ENCODE assay signal across 16 cellular contexts in genomic region chr14:93078830-93079229, GRCh38. TPM values are rescaled to one million over a fixed set of nuclear protein-coding genes. Genes with fewer than 3 reads are reported as not detected.
DNase-seq lines count a peak whose midpoint lies in the region; ATAC-seq and TF ChIP-seq lines count a peak whose summit lies in the region.
"Had no signal": no experiment of that assay in that cellular context is flagged by ENCODE, and none has a peak within 500 bp of the region (broad histone marks: within the 10 kb centered on the region; RNA-seq: fewer than 3 reads in every experiment).

No MANE protein-coding gene starts in this region.

- DNase-seq in GM04503 (ENCODE audit: low read depth) (peak; percentile 88), body of pancreas (no peak), left kidney (ENCODE audit: low read depth, low spot score) (peak; percentile 33), tibial nerve (ENCODE audit: low spot score in 2 of 2) (peak in 1 of 2 donors; percentile 21), SIG-M5 treated with dmso at 0.1 percent for 504 hours (lab: John Stamatoyannopoulos, UW; ENCODE audit: unreplicated experiment) (no peak)
- DNase-seq in activated naive CD4-positive, alpha-beta T cell treated with anti-CD3 and anti-CD28 coated beads, Interleukin-2, amount 50 U/mL, for 72 hours (ENCODE audit: low spot score in 2 of 2): no peak
- DNase-seq: activated naive CD4-positive, alpha-beta T cell treated with Interleukin-2 at 50 U/mL for 16 hours; dermis blood vessel endothelial cell; DMS 273 treated with DMSO at 0.1 percent for 48 hours; HCEC 1CT; NCI-H187; NCI-H748 treated with DMSO at 0.1 percent for 48 hours; Right ventricle myocardium superior; stimulated activated CD4-positive, alpha-beta T cell treated with anti-CD3 and anti-CD28 coated beads, Interleukin-4, amount 100 ng/mL, for 24 hours; stimulated activated naive CD4-positive, alpha-beta T cell had no signal

- ATAC-seq in body of pancreas (peak; percentile 15), GM21723 (IDR thresholded peaks at IDR 0.05; ENCODE audit: unreplicated experiment) (no peak)
- ATAC-seq in activated naive CD4-positive, alpha-beta T cell treated with anti-CD3 and anti-CD28 coated beads, Interleukin-2, amount 50 U/mL, for 72 hours: no peak

- no peak for TF ChIP-seq EP300 in tibial nerve (IDR thresholded peaks at IDR 0.05)

- 82 to 88% methylated on average over 8 of the region's 8 CpGs for WGBS in body of pancreas, 2 donors
- 30 to 48% methylated on average over 8 of the region's 8 CpGs for WGBS in tibial nerve, 2 donors

- H3K9me3 Mint-ChIP-seq in activated naive CD4-positive, alpha-beta T cell treated with anti-CD3 and anti-CD28 coated beads, Interleukin-2, amount 50 U/mL, for 72 hours: no peaks in the 10 kb centered on the region

- no peaks in the 10 kb centered on the region for H3K27me3 ChIP-seq in body of pancreas
- H3K27me3 ChIP-seq in tibial nerve: no peaks in the 10 kb centered on the region

- H3K4me3 ChIP-seq in body of pancreas: no peak overlapping the region
- no peak overlapping the region for H3K4me3 ChIP-seq in tibial nerve

- intact Hi-C loops in body of pancreas (cut with DNase I): no loop called here

- no peak overlapping the region for H3K27ac Mint-ChIP-seq in activated naive CD4-positive, alpha-beta T cell treated with anti-CD3 and anti-CD28 coated beads, Interleukin-2, amount 50 U/mL, for 72 hours

- no peak for TF ChIP-seq CTCF in body of pancreas (IDR thresholded peaks at IDR 0.05)
- no peak for TF ChIP-seq CTCF in tibial nerve (IDR thresholded peaks at IDR 0.05)

- H3K4me1 ChIP-seq in body of pancreas: peaks cover 6% of the 10 kb centered on the region
- peaks cover 0 to 71% (median 49%) of the 10 kb centered on the region in 4 donors for H3K4me1 ChIP-seq in tibial nerve

- H3K36me3 ChIP-seq in body of pancreas (replicated peaks in 1 of 2; ENCODE audit: insufficient read depth in 1 of 2, low read depth in 2 of 2) (no peaks in the 10 kb centered on the region), tibial nerve (no peaks in the 10 kb centered on the region)

- TF ChIP-seq POLR2A in body of pancreas (IDR thresholded peaks at IDR 0.05) (no peak), tibial nerve (IDR thresholded peaks at IDR 0.05) (no peak)

- H3K9me3 ChIP-seq in body of pancreas: no peaks in the 10 kb centered on the region
- no peaks in the 10 kb centered on the region for H3K9me3 ChIP-seq in tibial nerve

- H3K36me3 Mint-ChIP-seq in activated naive CD4-positive, alpha-beta T cell treated with anti-CD3 and anti-CD28 coated beads, Interleukin-2, amount 50 U/mL, for 72 hours: no peaks in the 10 kb centered on the region

- H3K27ac ChIP-seq in body of pancreas (no peak overlapping the region), tibial nerve (peak overlapping the region in 3 of 4 donors; percentile 46 to 76 (median 68))

RNA-seq across cellular contexts. Expression of gene ITPK1, which starts 36.9 kb away (rescaled TPM):
- total RNA-seq in body of pancreas (10 to 100 TPM; 30.1 to 32.6 TPM), tibial nerve (100 to 1,000 TPM in 1 of 4 donors, 10 to 100 TPM in 3; 67.4 to 121 (median 92.5) TPM)
- total RNA-seq in activated naive CD4-positive, alpha-beta T cell treated with anti-CD3 and anti-CD28 coated beads, Interleukin-2, amount 50 U/mL, for 72 hours: 10 to 100 TPM; 15.2 to 33.2 TPM

Comparison
In these comparisons a context has a peak if more than half of its experiments do, and no peak if none do; other contexts are left out.
1. DNase-seq: peak in GM04503 (single experiment) and left kidney (single experiment); none in body of pancreas (0 of 4), SIG-M5 treated with dmso at 0.1 percent for 504 hours (single experiment) and activated naive CD4-positive, alpha-beta T cell treated with anti-CD3 and anti-CD28 coated beads, Interleukin-2, amount 50 U/mL, for 72 hours (0 of 2).
2. H3K27ac ChIP-seq: peak in tibial nerve (3 of 4); none in body of pancreas (0 of 4).